20 cellular contexts compared by ENCODE assay signal in genomic region chr1:208008534-208008933, GRCh38.
"Had no signal": no experiment of that assay in that cellular context is flagged by ENCODE, and none has a peak within 500 bp of the region (broad histone marks: within the 10 kb centered on the region; RNA-seq: fewer than 3 reads in every experiment).

No MANE protein-coding gene starts in this region.

- H3K36me3 Mint-ChIP-seq: memory B cell had no signal

- H3K27me3 ChIP-seq: breast epithelium, dorsolateral prefrontal cortex, right atrium auricular region, suprapubic skin, upper lobe of left lung had no signal

- H3K4me3 ChIP-seq: breast epithelium, dorsolateral prefrontal cortex, left ventricle myocardium inferior, right atrium auricular region, smooth muscle cell, suprapubic skin, upper lobe of left lung had no signal

- DNase-seq: activated CD4-positive, CD25-positive, alpha-beta regulatory T cell treated with anti-CD3 and anti-CD28 coated beads, Interleukin-2, amount 50 U/mL, for 72 hours; activated naive CD4-positive, alpha-beta T cell; anterior cingulate cortex; dorsolateral prefrontal cortex; endodermal cell; glutamatergic neuron; hypothalamus; kidney; left ventricle myocardium inferior; occipital lobe; upper lobe of left lung had no signal

- H3K4me1 ChIP-seq: breast epithelium, right atrium auricular region, suprapubic skin, upper lobe of left lung had no signal

- H3K9me3 ChIP-seq: breast epithelium, left ventricle myocardium inferior, right atrium auricular region, suprapubic skin, upper lobe of left lung had no signal

- H3K27ac Mint-ChIP-seq: endodermal cell; memory B cell; nephron; progenitor cell of endocrine pancreas; stimulated activated naive CD8-positive, alpha-beta T cell treated with anti-CD3 and anti-CD28 coated beads, Interleukin-15, Interleukin-2, amounts not matched to agents 100 ng/mL and 50 ng/mL, for 24 hours; T-helper 2 cell treated with Interferon-gamma antibody and Interleukin-4, amounts not matched to agents 5 μg/mL and 100 μg/mL, for 36 hours had no signal

- H3K9me3 Mint-ChIP-seq: endodermal cell; stimulated activated naive CD8-positive, alpha-beta T cell treated with anti-CD3 and anti-CD28 coated beads, Interleukin-15, Interleukin-2, amounts not matched to agents 100 ng/mL and 50 ng/mL, for 24 hours; T-helper 2 cell treated with Interferon-gamma antibody and Interleukin-4, amounts not matched to agents 5 μg/mL and 100 μg/mL, for 36 hours had no signal

- H3K36me3 ChIP-seq: breast epithelium, left ventricle myocardium inferior, right atrium auricular region, suprapubic skin, upper lobe of left lung had no signal

- H3K27me3 Mint-ChIP-seq: stimulated activated naive CD8-positive, alpha-beta T cell treated with anti-CD3 and anti-CD28 coated beads, Interleukin-15, Interleukin-2, amounts not matched to agents 100 ng/mL and 50 ng/mL, for 24 hours had no signal

- H3K27ac ChIP-seq: breast epithelium, dorsolateral prefrontal cortex, left ventricle myocardium inferior, right atrium auricular region, suprapubic skin, upper lobe of left lung had no signal

- H3K4me1 Mint-ChIP-seq: endodermal cell, memory B cell had no signal

- H3K4me2 ChIP-seq: smooth muscle cell had no signal

- H3K4me3 Mint-ChIP-seq: endodermal cell; memory B cell; nephron; stimulated activated naive CD8-positive, alpha-beta T cell treated with anti-CD3 and anti-CD28 coated beads, Interleukin-15, Interleukin-2, amounts not matched to agents 100 ng/mL and 50 ng/mL, for 24 hours; T-helper 2 cell treated with Interferon-gamma antibody and Interleukin-4, amounts not matched to agents 5 μg/mL and 100 μg/mL, for 36 hours had no signal
